In genomic region chr9:115969096-115969495, GRCh38 we compare ENCODE assay signal across 24 cellular contexts.
DNase-seq lines count a peak whose midpoint lies in the region; ATAC-seq and TF ChIP-seq lines count a peak whose summit lies in the region.
"Had no signal": no experiment of that assay in that cellular context is flagged by ENCODE, and none has a peak within 500 bp of the region (broad histone marks: within the 10 kb centered on the region; RNA-seq: fewer than 3 reads in every experiment).

No MANE protein-coding gene starts in this region.

- no peaks in the 10 kb centered on the region for H3K27me3 Mint-ChIP-seq in mesothelial cell of epicardium (ENCODE audit: low read depth)
- H3K27me3 Mint-ChIP-seq in CD8-positive, alpha-beta T cell (ENCODE audit: low read depth) = no peaks in the 10 kb centered on the region
- H3K27me3 Mint-ChIP-seq: CD4-positive, alpha-beta memory T cell; memory B cell had no signal

- CTCF ChIA-PET in CD8-positive, alpha-beta T cell (lab: Charles Lee) = no interaction called here

- H3K4me1 Mint-ChIP-seq in mesothelial cell of epicardium = no peaks in the 10 kb centered on the region
- H3K4me1 Mint-ChIP-seq in CD8-positive, alpha-beta T cell (ENCODE audit: low read depth) = no peaks in the 10 kb centered on the region
- H3K4me1 Mint-ChIP-seq: CD4-positive, alpha-beta memory T cell; memory B cell had no signal

- peak; percentile 68 for ATAC-seq in esophagus mucosa
- ATAC-seq in CD8-positive, alpha-beta T cell = no peak
- ATAC-seq: gastroesophageal sphincter, HepG2, upper lobe of right lung had no signal

- peaks cover 8% of the 10 kb centered on the region for H3K9me3 Mint-ChIP-seq in mesothelial cell of epicardium
- H3K9me3 Mint-ChIP-seq in CD8-positive, alpha-beta T cell = peaks cover 9% of the 10 kb centered on the region

- intact Hi-C loops in left ventricle myocardium inferior (cut with micrococcal nuclease) = no loop called here
- intact Hi-C loops in CD8-positive, alpha-beta T cell (cut with DNase I, micrococcal nuclease) = no loop called here

- H3K9me3 ChIP-seq in left ventricle myocardium inferior (replicated peaks) = no peaks in the 10 kb centered on the region
- no peaks in the 10 kb centered on the region for H3K9me3 ChIP-seq in CD8-positive, alpha-beta T cell (ENCODE audit: low read length)
- H3K9me3 ChIP-seq: gastroesophageal sphincter, neutrophil, SJCRH30, upper lobe of right lung had no signal

- peak; percentile 5 for DNase-seq in HK-2 (ENCODE audit: unreplicated experiment)
- peak; percentile 60 for DNase-seq in RPMI7951 (ENCODE audit: low read depth)
- peak; percentile 28 for DNase-seq in myocyte (ENCODE audit: low read depth)
- DNase-seq in left ventricle myocardium inferior = no peak
- DNase-seq in DMS53 treated with DMSO at 0.1 percent for 48 hours (lab: John Stamatoyannopoulos, UW; ENCODE audit: unreplicated experiment) = no peak
- DNase-seq in mesothelial cell of epicardium (ENCODE audit: low spot score in 2 of 2, unreplicated experiment in 2 of 2) = no peak
- no peak for DNase-seq in CD8-positive, alpha-beta T cell
- DNase-seq: activated CD4-positive, alpha-beta T cell treated with anti-CD3 and anti-CD28 coated beads for 1 hour; activated effector memory CD4-positive, alpha-beta T cell treated with anti-CD3 and anti-CD28 coated beads, Interleukin-2, amount 50 U/mL, for 16 hours; CD4-positive, alpha-beta memory T cell; erythroblast; islet precursor cell; NCI-H1417; NK-92 treated with Interleukin-12 subunit alpha and Interleukin-12 subunit beta, amount 100 ng/mL, for 24 hours; SJCRH30; small intestine; stimulated activated CD4-positive, alpha-beta T cell treated with anti-CD3 and anti-CD28 coated beads, Interleukin-1b, Interleukin-23, amount 100 ng/mL, for 48 hours; upper lobe of right lung had no signal

- POLR2A ChIA-PET in CD8-positive, alpha-beta T cell (lab: Charles Lee) = no interaction called here

- no peak overlapping the region for H3K27ac ChIP-seq in left ventricle myocardium inferior (replicated peaks)
- no peak overlapping the region for H3K27ac ChIP-seq in CD8-positive, alpha-beta T cell (ENCODE audit: low read depth, low read length)
- H3K27ac ChIP-seq: gastroesophageal sphincter, HL-60, neutrophil, SJCRH30, upper lobe of right lung had no signal

- no peaks in the 10 kb centered on the region for H3K36me3 Mint-ChIP-seq in mesothelial cell of epicardium
- H3K36me3 Mint-ChIP-seq in CD8-positive, alpha-beta T cell = no peaks in the 10 kb centered on the region
- H3K36me3 Mint-ChIP-seq: CD4-positive, alpha-beta memory T cell; memory B cell had no signal

- no peak overlapping the region for H3K4me3 Mint-ChIP-seq in mesothelial cell of epicardium
- H3K4me3 Mint-ChIP-seq in CD8-positive, alpha-beta T cell = no peak overlapping the region
- H3K4me3 Mint-ChIP-seq: CD4-positive, alpha-beta memory T cell; memory B cell had no signal

- no peak for TF ChIP-seq CTCF in left ventricle myocardium inferior (IDR thresholded peaks at IDR 0.05; ENCODE audit: borderline replicate concordance)
- no peak for TF ChIP-seq CTCF in mesothelial cell of epicardium (IDR thresholded peaks at IDR 0.05; ENCODE audit: unreplicated experiment)
- TF ChIP-seq CTCF in CD8-positive, alpha-beta T cell (IDR thresholded peaks at IDR 0.05) = no peak

- no peaks in the 10 kb centered on the region for H3K4me1 ChIP-seq in left ventricle myocardium inferior
- H3K4me1 ChIP-seq in CD8-positive, alpha-beta T cell (ENCODE audit: insufficient read depth, low read length) = no peaks in the 10 kb centered on the region
- H3K4me1 ChIP-seq: gastroesophageal sphincter, SJCRH30, upper lobe of right lung had no signal

- no peak overlapping the region for H3K4me3 ChIP-seq in left ventricle myocardium inferior
- H3K4me3 ChIP-seq in CD8-positive, alpha-beta T cell (ENCODE audit: low read depth, low read length) = no peak overlapping the region
- H3K4me3 ChIP-seq: gastroesophageal sphincter, SJCRH30, upper lobe of right lung had no signal

- H3K27ac Mint-ChIP-seq in mesothelial cell of epicardium = no peak overlapping the region
- no peak overlapping the region for H3K27ac Mint-ChIP-seq in CD8-positive, alpha-beta T cell
- H3K27ac Mint-ChIP-seq: CD4-positive, alpha-beta memory T cell; memory B cell had no signal

- H3K36me3 ChIP-seq in left ventricle myocardium inferior = no peaks in the 10 kb centered on the region
- no peaks in the 10 kb centered on the region for H3K36me3 ChIP-seq in CD8-positive, alpha-beta T cell (ENCODE audit: insufficient read depth, low read length)
- H3K36me3 ChIP-seq: gastroesophageal sphincter, neutrophil, SJCRH30, upper lobe of right lung had no signal

- H3K27me3 ChIP-seq in left ventricle myocardium inferior (ENCODE audit: low read depth) = no peaks in the 10 kb centered on the region
- H3K27me3 ChIP-seq in CD8-positive, alpha-beta T cell (ENCODE audit: insufficient read depth, low read length) = no peaks in the 10 kb centered on the region
- H3K27me3 ChIP-seq: gastroesophageal sphincter, neutrophil, SJCRH30, upper lobe of right lung had no signal

Comparison
In these comparisons a context has a peak if more than half of its experiments do, and no peak if none do; other contexts are left out.
1. DNase-seq: peak in HK-2 (single experiment), RPMI7951 (single experiment) and myocyte (single experiment); none in left ventricle myocardium inferior (single experiment), DMS53 treated with DMSO at 0.1 percent for 48 hours (single experiment), mesothelial cell of epicardium (0 of 2) and CD8-positive, alpha-beta T cell (0 of 7).